1 cellular context compared by ENCODE assay signal in the genomic region with DNA sequence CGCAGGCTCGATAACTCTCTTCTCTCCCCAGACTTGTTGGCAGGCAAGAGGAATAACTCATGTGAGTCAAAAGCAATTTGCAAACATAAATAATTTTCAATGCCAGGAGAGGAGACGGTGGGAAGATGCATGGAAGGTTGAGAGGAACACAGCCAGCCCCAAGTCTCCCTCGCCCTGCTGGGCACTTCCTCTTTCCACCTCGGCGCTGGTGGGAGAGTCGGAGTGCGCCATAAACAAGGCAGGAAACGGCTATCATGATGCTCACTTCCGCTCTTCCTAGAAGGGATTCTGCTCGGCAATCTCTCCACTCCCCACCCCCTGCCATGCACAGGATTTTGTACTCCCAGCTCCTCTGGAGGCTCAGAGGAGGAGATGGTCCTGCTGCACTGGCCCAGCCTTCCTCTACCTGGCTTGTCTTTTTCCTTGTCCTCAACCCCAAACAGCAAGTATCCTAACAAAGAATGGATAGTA.
TF ChIP-seq lines count a peak whose summit lies in the region.

No MANE protein-coding gene starts in this region.

TF ChIP-seq in HepG2, 621 proteins besides CTCF, POLR2A, EP300 and RAD21:
- TF ChIP-seq TCF12 (IDR thresholded peaks at IDR 0.05) (no peak), TCF12 (CRISPR knock-in tag; IDR thresholded peaks at IDR 0.05) (no peak), ZNF709 (CRISPR knock-in tag; IDR thresholded peaks at IDR 0.05) (no peak), CAMTA2 (CRISPR knock-in tag; IDR thresholded peaks at IDR 0.05; ENCODE audit: borderline replicate concordance) (no peak), SRF (IDR thresholded peaks at IDR 0.05; ENCODE audit: low read depth, low read length) (no peak), ARHGAP35 (CRISPR knock-in tag; IDR thresholded peaks at IDR 0.05; ENCODE audit: borderline replicate concordance) (no peak), ESRRA (CRISPR knock-in tag; IDR thresholded peaks at IDR 0.05; ENCODE audit: low read depth) (no peak), HNRNPLL (IDR thresholded peaks at IDR 0.05; ENCODE audit: low read depth, low read length, poor library complexity, severe bottlenecking) (no peak), ARNT2 (CRISPR knock-in tag; IDR thresholded peaks at IDR 0.05; ENCODE audit: low read depth) (no peak), SKI (IDR thresholded peaks at IDR 0.05; ENCODE audit: partially characterized antibody) (no peak), HNRNPUL1 (IDR thresholded peaks at IDR 0.05; ENCODE audit: low read depth, low read length) (no peak), FOXP4 (CRISPR knock-in tag; IDR thresholded peaks at IDR 0.05) (no peak), RBM39 (IDR thresholded peaks at IDR 0.05; ENCODE audit: low read depth, low read length, poor library complexity, severe bottlenecking) (no peak), ZIK1 (CRISPR knock-in tag; IDR thresholded peaks at IDR 0.05; ENCODE audit: borderline replicate concordance, low read depth) (no peak), SALL1 (CRISPR knock-in tag; IDR thresholded peaks at IDR 0.05) (no peak), SAP130 (CRISPR knock-in tag; IDR thresholded peaks at IDR 0.05; ENCODE audit: low read depth) (no peak), CHD4 (IDR thresholded peaks at IDR 0.05; ENCODE audit: borderline replicate concordance, low read length) (no peak)
- TF ChIP-seq, protein P1, sequence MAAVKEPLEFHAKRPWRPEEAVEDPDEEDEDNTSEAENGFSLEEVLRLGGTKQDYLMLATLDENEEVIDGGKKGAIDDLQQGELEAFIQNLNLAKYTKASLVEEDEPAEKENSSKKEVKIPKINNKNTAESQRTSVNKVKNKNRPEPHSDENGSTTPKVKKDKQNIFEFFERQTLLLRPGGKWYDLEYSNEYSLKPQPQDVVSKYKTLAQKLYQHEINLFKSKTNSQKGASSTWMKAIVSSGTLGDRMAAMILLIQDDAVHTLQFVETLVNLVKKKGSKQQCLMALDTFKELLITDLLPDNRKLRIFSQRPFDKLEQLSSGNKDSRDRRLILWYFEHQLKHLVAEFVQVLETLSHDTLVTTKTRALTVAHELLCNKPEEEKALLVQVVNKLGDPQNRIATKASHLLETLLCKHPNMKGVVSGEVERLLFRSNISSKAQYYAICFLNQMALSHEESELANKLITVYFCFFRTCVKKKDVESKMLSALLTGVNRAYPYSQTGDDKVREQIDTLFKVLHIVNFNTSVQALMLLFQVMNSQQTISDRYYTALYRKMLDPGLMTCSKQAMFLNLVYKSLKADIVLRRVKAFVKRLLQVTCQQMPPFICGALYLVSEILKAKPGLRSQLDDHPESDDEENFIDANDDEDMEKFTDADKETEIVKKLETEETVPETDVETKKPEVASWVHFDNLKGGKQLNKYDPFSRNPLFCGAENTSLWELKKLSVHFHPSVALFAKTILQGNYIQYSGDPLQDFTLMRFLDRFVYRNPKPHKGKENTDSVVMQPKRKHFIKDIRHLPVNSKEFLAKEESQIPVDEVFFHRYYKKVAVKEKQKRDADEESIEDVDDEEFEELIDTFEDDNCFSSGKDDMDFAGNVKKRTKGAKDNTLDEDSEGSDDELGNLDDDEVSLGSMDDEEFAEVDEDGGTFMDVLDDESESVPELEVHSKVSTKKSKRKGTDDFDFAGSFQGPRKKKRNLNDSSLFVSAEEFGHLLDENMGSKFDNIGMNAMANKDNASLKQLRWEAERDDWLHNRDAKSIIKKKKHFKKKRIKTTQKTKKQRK (IDR thresholded peaks at IDR 0.05; ENCODE audit: low read length) = no peak
- TF ChIP-seq, protein P2, sequence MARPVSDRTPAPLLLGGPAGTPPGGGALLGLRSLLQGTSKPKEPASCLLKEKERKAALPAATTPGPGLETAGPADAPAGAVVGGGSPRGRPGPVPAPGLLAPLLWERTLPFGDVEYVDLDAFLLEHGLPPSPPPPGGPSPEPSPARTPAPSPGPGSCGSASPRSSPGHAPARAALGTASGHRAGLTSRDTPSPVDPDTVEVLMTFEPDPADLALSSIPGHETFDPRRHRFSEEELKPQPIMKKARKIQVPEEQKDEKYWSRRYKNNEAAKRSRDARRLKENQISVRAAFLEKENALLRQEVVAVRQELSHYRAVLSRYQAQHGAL (CRISPR knock-in tag; IDR thresholded peaks at IDR 0.05; ENCODE audit: not compliant biosample characterization) = no peak
- TF ChIP-seq, protein P3, sequence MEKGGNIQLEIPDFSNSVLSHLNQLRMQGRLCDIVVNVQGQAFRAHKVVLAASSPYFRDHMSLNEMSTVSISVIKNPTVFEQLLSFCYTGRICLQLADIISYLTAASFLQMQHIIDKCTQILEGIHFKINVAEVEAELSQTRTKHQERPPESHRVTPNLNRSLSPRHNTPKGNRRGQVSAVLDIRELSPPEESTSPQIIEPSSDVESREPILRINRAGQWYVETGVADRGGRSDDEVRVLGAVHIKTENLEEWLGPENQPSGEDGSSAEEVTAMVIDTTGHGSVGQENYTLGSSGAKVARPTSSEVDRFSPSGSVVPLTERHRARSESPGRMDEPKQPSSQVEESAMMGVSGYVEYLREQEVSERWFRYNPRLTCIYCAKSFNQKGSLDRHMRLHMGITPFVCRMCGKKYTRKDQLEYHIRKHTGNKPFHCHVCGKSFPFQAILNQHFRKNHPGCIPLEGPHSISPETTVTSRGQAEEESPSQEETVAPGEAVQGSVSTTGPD (CRISPR knock-in tag; IDR thresholded peaks at IDR 0.05) = no peak
- TF ChIP-seq, protein P4, sequence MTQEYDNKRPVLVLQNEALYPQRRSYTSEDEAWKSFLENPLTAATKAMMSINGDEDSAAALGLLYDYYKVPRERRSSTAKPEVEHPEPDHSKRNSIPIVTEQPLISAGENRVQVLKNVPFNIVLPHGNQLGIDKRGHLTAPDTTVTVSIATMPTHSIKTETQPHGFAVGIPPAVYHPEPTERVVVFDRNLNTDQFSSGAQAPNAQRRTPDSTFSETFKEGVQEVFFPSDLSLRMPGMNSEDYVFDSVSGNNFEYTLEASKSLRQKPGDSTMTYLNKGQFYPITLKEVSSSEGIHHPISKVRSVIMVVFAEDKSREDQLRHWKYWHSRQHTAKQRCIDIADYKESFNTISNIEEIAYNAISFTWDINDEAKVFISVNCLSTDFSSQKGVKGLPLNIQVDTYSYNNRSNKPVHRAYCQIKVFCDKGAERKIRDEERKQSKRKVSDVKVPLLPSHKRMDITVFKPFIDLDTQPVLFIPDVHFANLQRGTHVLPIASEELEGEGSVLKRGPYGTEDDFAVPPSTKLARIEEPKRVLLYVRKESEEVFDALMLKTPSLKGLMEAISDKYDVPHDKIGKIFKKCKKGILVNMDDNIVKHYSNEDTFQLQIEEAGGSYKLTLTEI (CRISPR knock-in tag; conservative IDR thresholded peaks at IDR 0.05) = no peak
